In genomic region chr12:96399919-96400630, GRCh38 we compare ENCODE assay signal across 8 cellular contexts. TPM values are rescaled to one million over a fixed set of nuclear protein-coding genes. Genes with fewer than 3 reads are reported as not detected.
DNase-seq lines count a peak whose midpoint lies in the region; TF ChIP-seq lines count a peak whose summit lies in the region.

TSS of gene CDK17 (minus strand) at chr12:96400439. CDS start at chr12:96334836, 65,603 bp downstream.

- peak; percentile 96 for DNase-seq in H7
- DNase-seq in M059J (ENCODE audit: low read depth), result peak; percentile 81
- DNase-seq in SHP77 (lab: John Stamatoyannopoulos, UW), result peak; percentile 62 to 77
- DNase-seq in activated gamma-delta T cell (lab: John Stamatoyannopoulos, UW), result peak; percentile 85
- DNase-seq in foreskin fibroblast, result peak; percentile 81 to 92
- peak; percentile 71 for DNase-seq in stromal cell of bone marrow (ENCODE audit: low read depth)

- H3K27me3 ChIP-seq in H7 (ENCODE audit: control insufficient read depth, insufficient read depth, low read length) (no peaks in the 10 kb centered on the region), neuron (ENCODE audit: insufficient read depth, low read length) (no peaks in the 10 kb centered on the region)

- no peaks in the 10 kb centered on the region for H3K36me3 ChIP-seq in ES-I3 (ENCODE audit: insufficient read depth, low read length)
- no peaks in the 10 kb centered on the region for H3K36me3 ChIP-seq in H7 (replicated peaks; ENCODE audit: control insufficient read depth, insufficient read depth, low read length)
- H3K36me3 ChIP-seq in neuron (ENCODE audit: insufficient read depth, low read length), result no peaks in the 10 kb centered on the region

- no peaks in the 10 kb centered on the region for H3K9me3 ChIP-seq in ES-I3 (ENCODE audit: control insufficient read depth, insufficient read depth, low read length)
- H3K9me3 ChIP-seq in neuron (ENCODE audit: low read length), result no peaks in the 10 kb centered on the region

- H3K4me1 ChIP-seq in ES-I3 (ENCODE audit: insufficient read depth, low read length) (peaks cover 21% of the 10 kb centered on the region), neuron (ENCODE audit: insufficient read depth, low read length) (peaks cover 31% of the 10 kb centered on the region)

- H3K4me3 ChIP-seq in H7 (ENCODE audit: insufficient read depth, low read depth, low read length) (peak within 1 kb of the TSS; percentile 92), foreskin fibroblast (ENCODE audit: low read depth in 1 of 2, low read length in 2 of 2) (peak within 1 kb of the TSS; percentile 86 to 95), neuron (ENCODE audit: low read length) (peak within 1 kb of the TSS; percentile 92)

- TF ChIP-seq CTCF in foreskin fibroblast (IDR thresholded peaks at IDR 0.05; ENCODE audit: low read depth, low read length), result peak; percentile 13

- peak within 1 kb of the TSS; percentile 97 for H2AFZ ChIP-seq in neuron (ENCODE audit: low read depth, low read length)

- peak within 1 kb of the TSS; percentile 85 for H3K9ac ChIP-seq in ES-I3 (ENCODE audit: low read depth, low read length)

RNA-seq across cellular contexts. Expression of gene CDK17, which starts in this region (rescaled TPM):
- total RNA-seq in H7 (2014; rRNA removed; shearing (Covaris generic)), result 25.3 and 25.5 TPM in 2 replicates
- total RNA-seq in M059J (2014; rRNA removed; shearing (Covaris generic)), result 19.1 and 25.8 TPM in 2 replicates

Comparison
In these comparisons a context has a peak if more than half of its experiments do, and no peak if none do; other contexts are left out.
1. Peak in every context shown above with its lines: DNase-seq and H3K4me3 ChIP-seq.